10 cellular contexts compared by ENCODE assay signal in genomic region chr5:386432-387341, GRCh38. TPM values are rescaled to one million over a fixed set of nuclear protein-coding genes. Genes with fewer than 3 reads are reported as not detected.
DNase-seq lines count a peak whose midpoint lies in the region; ATAC-seq and TF ChIP-seq lines count a peak whose summit lies in the region.
"Had no signal": no experiment of that assay in that cellular context is flagged by ENCODE, and none has a peak within 500 bp of the region (broad histone marks: within the 10 kb centered on the region; RNA-seq: fewer than 3 reads in every experiment).

No MANE protein-coding gene starts in this region.

- H3K4me3 Mint-ChIP-seq in chondrocyte (ENCODE audit: unreplicated experiment) = no peak overlapping the region
- H3K4me3 Mint-ChIP-seq in activated CD8-positive, alpha-beta T cell treated with anti-CD3 and anti-CD28 coated beads for 36 hours = no peak overlapping the region
- H3K4me3 Mint-ChIP-seq: immature natural killer cell had no signal

- H3K36me3 Mint-ChIP-seq in chondrocyte (ENCODE audit: low read depth) = peaks cover 24% of the 10 kb centered on the region
- peaks cover 71% of the 10 kb centered on the region for H3K36me3 Mint-ChIP-seq in activated CD8-positive, alpha-beta T cell treated with anti-CD3 and anti-CD28 coated beads for 36 hours (ENCODE audit: low read depth)

- peak overlapping the region; percentile 67 for H3K27ac ChIP-seq in HL-60 (replicated peaks)

- intact Hi-C loops in activated CD8-positive, alpha-beta T cell treated with anti-CD3 and anti-CD28 coated beads for 36 hours (cut with micrococcal nuclease) = no loop called here

- H3K9me3 Mint-ChIP-seq in chondrocyte (ENCODE audit: low read depth) = peaks cover 21% of the 10 kb centered on the region
- H3K9me3 Mint-ChIP-seq in activated CD8-positive, alpha-beta T cell treated with anti-CD3 and anti-CD28 coated beads for 36 hours = peaks cover 29% of the 10 kb centered on the region

- no peaks in the 10 kb centered on the region for H3K27me3 ChIP-seq in HL-60 (ENCODE audit: insufficient read depth, poor library complexity, severe bottlenecking)

- peak; percentile 4 for DNase-seq in DMS79 (lab: John Stamatoyannopoulos, UW)
- DNase-seq in HL-60 (ENCODE audit: low read depth in 1 of 2, low spot score in 1 of 2) = peak in 1 of 2 experiments; percentile 1
- peak; percentile 64 for DNase-seq in chondrocyte (ENCODE audit: low spot score)
- DNase-seq in myocyte (ENCODE audit: low read depth) = peak; percentile 76
- no peak for DNase-seq in HUDEP-2 (lab: John Stamatoyannopoulos, UW; ENCODE audit: unreplicated experiment in 76 of 76)
- no peak for DNase-seq in GM19238 (ENCODE audit: insufficient read length, low spot score)
- no peak for DNase-seq in activated CD8-positive, alpha-beta T cell treated with anti-CD3 and anti-CD28 coated beads for 36 hours
- DNase-seq in SHP77 treated with DMSO at 0.1 percent for 48 hours (lab: John Stamatoyannopoulos, UW) = no peak
- DNase-seq: immature natural killer cell had no signal

- ATAC-seq in activated CD8-positive, alpha-beta T cell treated with anti-CD3 and anti-CD28 coated beads for 36 hours = no peak
- ATAC-seq: naive thymus-derived CD8-positive, alpha-beta T cell had no signal

- CTCF ChIA-PET in activated CD8-positive, alpha-beta T cell treated with anti-CD3 and anti-CD28 coated beads for 36 hours (lab: Charles Lee) = no interaction called here

- POLR2A ChIA-PET in activated CD8-positive, alpha-beta T cell treated with anti-CD3 and anti-CD28 coated beads for 36 hours (lab: Charles Lee) = interaction anchor here (1.1 to 2.0 kb wide), 4 partner anchors 8 to 19 kb away, joined by 3 to 6 read pairs (median 4); no protein-coding TSS in a partner anchor

- TF ChIP-seq CTCF in HL-60 (IDR thresholded peaks at IDR 0.05; ENCODE audit: insufficient read depth, low read length) = no peak
- TF ChIP-seq CTCF in chondrocyte (IDR thresholded peaks at IDR 0.05) = no peak
- TF ChIP-seq CTCF in activated CD8-positive, alpha-beta T cell treated with anti-CD3 and anti-CD28 coated beads for 36 hours (IDR thresholded peaks at IDR 0.05) = no peak

- no peak overlapping the region for H3K4me3 ChIP-seq in HL-60 (replicated peaks; ENCODE audit: insufficient read depth, low read length)

- peaks cover 9% of the 10 kb centered on the region for H3K4me1 Mint-ChIP-seq in chondrocyte (ENCODE audit: low read depth)
- H3K4me1 Mint-ChIP-seq in activated CD8-positive, alpha-beta T cell treated with anti-CD3 and anti-CD28 coated beads for 36 hours (ENCODE audit: low read depth) = peaks cover 36% of the 10 kb centered on the region
- H3K4me1 Mint-ChIP-seq: immature natural killer cell had no signal

- no peak overlapping the region for H3K27ac Mint-ChIP-seq in chondrocyte (ENCODE audit: unreplicated experiment)
- no peak overlapping the region for H3K27ac Mint-ChIP-seq in activated CD8-positive, alpha-beta T cell treated with anti-CD3 and anti-CD28 coated beads for 36 hours
- H3K27ac Mint-ChIP-seq: immature natural killer cell; naive thymus-derived CD8-positive, alpha-beta T cell had no signal

- H3K27me3 Mint-ChIP-seq in chondrocyte (ENCODE audit: low read depth) = no peaks in the 10 kb centered on the region
- H3K27me3 Mint-ChIP-seq in activated CD8-positive, alpha-beta T cell treated with anti-CD3 and anti-CD28 coated beads for 36 hours = no peaks in the 10 kb centered on the region

RNA-seq across cellular contexts. Expression of gene EXOC3, which starts 56.3 kb away (rescaled TPM):
- total RNA-seq in chondrocyte (39.4 to 58.1 TPM (median 43.3 TPM) in 3 replicates), myocyte (67.8 and 71.0 TPM in 2 replicates)
- 58.6 TPM for polyA plus RNA-seq in myocyte (2012)
- 10 to 100 TPM; 65.9 to 67.6 TPM for total RNA-seq in activated CD8-positive, alpha-beta T cell treated with anti-CD3 and anti-CD28 coated beads for 36 hours

Comparison
In these comparisons a context has a peak if more than half of its experiments do, and no peak if none do; other contexts are left out.
1. DNase-seq: peak in DMS79 (single experiment), chondrocyte (single experiment) and myocyte (single experiment); none in HUDEP-2 (0 of 76), GM19238 (single experiment), activated CD8-positive, alpha-beta T cell treated with anti-CD3 and anti-CD28 coated beads for 36 hours (single experiment) and SHP77 treated with DMSO at 0.1 percent for 48 hours (single experiment).